Comparison of ENCODE assay signal across 7 cellular contexts in genomic region chrX:7925867-7926472, GRCh38. TPM values are rescaled to one million over a fixed set of nuclear protein-coding genes. Genes with fewer than 3 reads are reported as not detected.
DNase-seq lines count a peak whose midpoint lies in the region; ATAC-seq, FAIRE-seq and TF ChIP-seq lines count a peak whose summit lies in the region.

No MANE protein-coding gene starts in this region.

- FAIRE-seq in GM12892 (lab: Jason Lieb, UNC), result peak; percentile 100

- peak; percentile 35 for ATAC-seq in HG03095 (IDR thresholded peaks at IDR 0.05; ENCODE audit: unreplicated experiment)

- no peak for TF ChIP-seq POLR2A in GM12892 (IDR thresholded peaks at IDR 0.05; ENCODE audit: low read depth, low read length)

- peak; percentile 19 for DNase-seq in GM12892 (ENCODE audit: insufficient read length)
- peak; percentile 62 for DNase-seq in NCI-H460 (ENCODE audit: extremely low read depth, low read depth)
- DNase-seq in activated CD4-positive, alpha-beta T cell treated with anti-CD3 and anti-CD28 coated beads, Interleukin-2, amount 50 U/mL, for 4 hours, result peak; percentile 34 to 36
- peak; percentile 51 for DNase-seq in ecto neural progenitor cell (ENCODE audit: low spot score)
- DNase-seq in midbrain (lab: John Stamatoyannopoulos, UW), result peak; percentile 57
- DNase-seq in stimulated activated CD8-positive, alpha-beta memory T cell treated with anti-CD3 and anti-CD28 coated beads, Interleukin-7, amount 100 ng/mL, for 24 hours (ENCODE audit: low read depth), result peak; percentile 1

RNA-seq across cellular contexts. Expression of gene PNPLA4, which starts 1.2 kb away (rescaled TPM):
- polyA plus RNA-seq in GM12892 (2012; ENCODE audit: missing spikeins), result 24.1 TPM
- 23.4 and 28.1 TPM in 2 replicates for total RNA-seq in NCI-H460 (2014; rRNA removed; shearing (Covaris generic))
- polyA plus RNA-seq in NCI-H460 (2014; cell fraction: nucleus; rRNA removed), result 7.1 and 10.3 TPM in 2 replicates

Comparison
In these comparisons a context has a peak if more than half of its experiments do, and no peak if none do; other contexts are left out.
1. Peak in every context shown above with its lines: DNase-seq and ATAC-seq.
2. DNase-seq: peak in every context shown above with its lines; median percentile 62 in NCI-H460; 57 in midbrain; 51 in ecto neural progenitor cell; 35 in activated CD4-positive, alpha-beta T cell treated with anti-CD3 and anti-CD28 coated beads, Interleukin-2, amount 50 U/mL, for 4 hours; 19 in GM12892; 1 in stimulated activated CD8-positive, alpha-beta memory T cell treated with anti-CD3 and anti-CD28 coated beads, Interleukin-7, amount 100 ng/mL, for 24 hours.